In genomic region chr7:4738711-4739527, GRCh38 we compare ENCODE assay signal across 8 cellular contexts. TPM values are rescaled to one million over a fixed set of nuclear protein-coding genes. Genes with fewer than 3 reads are reported as not detected.
DNase-seq lines count a peak whose midpoint lies in the region; ATAC-seq, FAIRE-seq and TF ChIP-seq lines count a peak whose summit lies in the region.

No MANE protein-coding gene starts in this region.

- WGBS in A549 (ENCODE audit: missing lambda C conversion rate) = 1% methylated on average over 23 of the region's 23 CpGs
- no CpG with 5 or more reads among the region's 23 CpGs for WGBS in mesendoderm (ENCODE audit: extremely low coverage, insufficient coverage, low lambda C conversion rate)
- WGBS in upper lobe of left lung, 2 donors = 18 to 19% methylated on average over 23 of the region's 23 CpGs

- H3K27ac Mint-ChIP-seq in T-cell = peak overlapping the region; percentile 81 to 86

- H3K27me3 Mint-ChIP-seq in T-cell = no peaks in the 10 kb centered on the region

- H3K9me3 ChIP-seq in A549 = no peaks in the 10 kb centered on the region
- H3K9me3 ChIP-seq in upper lobe of left lung = no peaks in the 10 kb centered on the region

- peak; percentile 38 to 55 for TF ChIP-seq RAD21 in A549 (conservative IDR thresholded peaks at IDR 0.05 in 1 of 2, IDR thresholded peaks at IDR 0.05 in 1 of 2)

- H3K4me3 Mint-ChIP-seq in T-cell = peak overlapping the region; percentile 41 to 75 (median 68)

- H2BK120ac ChIP-seq in mesendoderm (ENCODE audit: low read depth, low read length) = peak overlapping the region; percentile 54

- no peak overlapping the region for H4K8ac ChIP-seq in mesendoderm (ENCODE audit: low read depth, low read length)

- peak; percentile 93 for FAIRE-seq in A549 (lab: Jason Lieb, UNC)

- DNase-seq in A549 (ENCODE audit: low read depth in 1 of 2, low spot score in 1 of 2) (peak; percentile 91 to 98), H4 (ENCODE audit: low spot score) (peak; percentile 99), T-cell (peak in 7 of 34 experiments; percentile 12 to 40 (median 28)), dorsolateral prefrontal cortex (peak in 3 of 10 donors; percentile 30 to 41 (median 38)), mesendoderm (peak; percentile 84), upper lobe of left lung (peak in 1 of 2 donors; percentile 71), GM19238 (ENCODE audit: insufficient read length, low spot score) (no peak)

- H3K4me1 ChIP-seq in A549 = peaks cover 65% of the 10 kb centered on the region
- H3K4me1 ChIP-seq in mesendoderm (ENCODE audit: control insufficient read depth, low read depth, low read length) = peaks cover 7% of the 10 kb centered on the region
- peaks cover 30 to 48% (median 42%) of the 10 kb centered on the region in 4 donors for H3K4me1 ChIP-seq in upper lobe of left lung

- peak overlapping the region; percentile 65 for H2BK5ac ChIP-seq in mesendoderm (ENCODE audit: low read length)

- H3K27ac ChIP-seq in A549 (peak overlapping the region; percentile 96 to 99), dorsolateral prefrontal cortex (peak overlapping the region; percentile 14 to 99 (median 89)), mesendoderm (ENCODE audit: low read depth, low read length) (peak overlapping the region; percentile 72), upper lobe of left lung (peak overlapping the region; percentile 66 to 89 (median 71))

- H3K36me3 Mint-ChIP-seq in T-cell = peaks cover 23% of the 10 kb centered on the region

- POLR2A ChIA-PET in A549 (lab: Yijun Ruan, JAX) (interaction anchor here (0.6 to 2.4 kb wide), 6 partner anchors 13 to 97 kb away, joined by 3 to 15 read pairs (median 4); partner anchors contain the start of gene AP5Z1), T-cell (lab: Charles Lee) (no interaction called here)

- ATAC-seq in A549 = peak; percentile 87 to 88
- peak in 2 of 4 experiments; percentile 18 to 54 for ATAC-seq in T-cell (replicated peaks in 1 of 4)
- peak; percentile 56 to 86 for ATAC-seq in upper lobe of left lung (ENCODE audit: low FRiP score in 2 of 2)
- no peak for ATAC-seq in HG03571 (IDR thresholded peaks at IDR 0.05; ENCODE audit: unreplicated experiment)

- no peak overlapping the region for H4K5ac ChIP-seq in mesendoderm (ENCODE audit: low read length)

- H3K9ac ChIP-seq in mesendoderm (ENCODE audit: low read length) = peak overlapping the region; percentile 0

- H3K36me3 ChIP-seq in mesendoderm (ENCODE audit: control insufficient read depth, insufficient read depth, low read length) (no peaks in the 10 kb centered on the region), upper lobe of left lung (peaks cover 4 to 24% (median 12%) of the 10 kb centered on the region in 4 donors)

- H2BK15ac ChIP-seq in mesendoderm (replicated peaks; ENCODE audit: low read depth) = no peak overlapping the region

- peak overlapping the region; percentile 71 for H3K56ac ChIP-seq in mesendoderm (ENCODE audit: low read length)

- TF ChIP-seq POLR2A in A549 (IDR thresholded peaks at IDR 0.05; ENCODE audit: low read length) (0 out of 2 replicates have a peak, but pooled peaks have one; percentile 9), upper lobe of left lung (IDR thresholded peaks at IDR 0.05) (peak in 1 of 4 donors; percentile 21)

- no peak overlapping the region for H3K23ac ChIP-seq in mesendoderm (ENCODE audit: low read length)

- CTCF ChIA-PET in A549 (lab: Yijun Ruan, JAX) (interaction anchor here (0.7 to 2.5 kb wide), 12 partner anchors 9 to 100 kb away, joined by 3 to 15 read pairs (median 4); no protein-coding TSS in a partner anchor), T-cell (lab: Charles Lee) (interaction anchor here in 1 of 2 donors (0.6 kb wide), 1 partner anchor 166 kb away, joined by 6 read pairs; no protein-coding TSS in a partner anchor)

- peak overlapping the region; percentile 82 for H3K4ac ChIP-seq in mesendoderm (ENCODE audit: low read depth, low read length)

- intact Hi-C loops in dorsolateral prefrontal cortex (cut with DNase I) = no loop called here

- TF ChIP-seq EP300 in A549 (IDR thresholded peaks at IDR 0.05) = peak; percentile 90 to 96; a peak in 4 of 5 replicates
- TF ChIP-seq EP300 in upper lobe of left lung (IDR thresholded peaks at IDR 0.05) = no peak

- peak overlapping the region; percentile 23; the same call in 2 of the 3 replicates for H3K4me3 ChIP-seq in A549
- peak overlapping the region in 57 of 59 donors; percentile 0 to 56 (median 33) for H3K4me3 ChIP-seq in dorsolateral prefrontal cortex
- H3K4me3 ChIP-seq in mesendoderm (ENCODE audit: low read length) = no peak overlapping the region
- peak overlapping the region in 3 of 4 donors; percentile 20 to 43 (median 38) for H3K4me3 ChIP-seq in upper lobe of left lung

- TF ChIP-seq CTCF in A549 (IDR thresholded peaks at IDR 0.05) = no peak
- TF ChIP-seq CTCF in dorsolateral prefrontal cortex (IDR thresholded peaks at IDR 0.05 in 54 of 56, conservative IDR thresholded peaks at IDR 0.05 in 2 of 56; ENCODE audit: low read depth in 1 of 56, partially characterized antibody in 56 of 56) = no peak
- peak in 1 of 6 experiments; percentile 7 for TF ChIP-seq CTCF in upper lobe of left lung (IDR thresholded peaks at IDR 0.05)

- H2AK5ac ChIP-seq in mesendoderm (ENCODE audit: low read length) = no peak overlapping the region

- H3K18ac ChIP-seq in mesendoderm (ENCODE audit: low read length) = peak overlapping the region; percentile 86

- peaks cover 4% of the 10 kb centered on the region for H3K79me1 ChIP-seq in mesendoderm (ENCODE audit: low read length)

- H3K27me3 ChIP-seq in dorsolateral prefrontal cortex (no peaks in the 10 kb centered on the region), mesendoderm (ENCODE audit: insufficient read depth, low read length, poor library complexity) (no peaks in the 10 kb centered on the region), upper lobe of left lung (no peaks in the 10 kb centered on the region)

- H3K79me2 ChIP-seq in mesendoderm (ENCODE audit: control insufficient read depth, insufficient read depth, low read length) = no peaks in the 10 kb centered on the region

- peaks cover 67 to 70% (median 67%) of the 10 kb centered on the region in 3 donors for H3K4me1 Mint-ChIP-seq in T-cell

- no peaks in the 10 kb centered on the region for H3K9me3 Mint-ChIP-seq in T-cell

- H3K4me2 ChIP-seq in A549 = peak overlapping the region; percentile 78
- H3K4me2 ChIP-seq in mesendoderm (ENCODE audit: low read length) = no peak overlapping the region

TF ChIP-seq in A549, 52 proteins besides CTCF, POLR2A, EP300 and RAD21 (continues in another document):
- TF ChIP-seq ESRRA (IDR thresholded peaks at IDR 0.05; ENCODE audit: borderline replicate concordance, low read length) (no peak), GATA3 (IDR thresholded peaks at IDR 0.05; ENCODE audit: borderline replicate concordance) (peak; percentile 69), RCOR1 (IDR thresholded peaks at IDR 0.05; ENCODE audit: low read depth, low read length) (no peak), SREBF2 (IDR thresholded peaks at IDR 0.05) (no peak), POLR2AphosphoS2 (conservative IDR thresholded peaks at IDR 0.05; ENCODE audit: low read length) (0 out of 2 replicates have a peak, but pooled peaks have one; percentile 54), HOXB5 (CRISPR knock-in tag; IDR thresholded peaks at IDR 0.05) (peak; percentile 74), BCL3 (IDR thresholded peaks at IDR 0.05) (peak; percentile 51; the same call in 1 of the 3 replicates), HOXA7 (CRISPR knock-in tag; IDR thresholded peaks at IDR 0.05) (peak; percentile 10; the same call in 1 of the 2 replicates), ATOH8 (CRISPR knock-in tag; IDR thresholded peaks at IDR 0.05; ENCODE audit: low read depth) (peak; percentile 35; the same call in 1 of the 2 replicates), HDAC2 (IDR thresholded peaks at IDR 0.05) (no peak), ZFP36 (IDR thresholded peaks at IDR 0.05; ENCODE audit: borderline replicate concordance, partially characterized antibody) (no peak)

RNA-seq across cellular contexts. Expression of gene AP5Z1, which starts 36.5 kb away (rescaled TPM):
- polyA plus RNA-seq in A549 (2011; rRNA removed) = 6.8 and 7.1 TPM in 2 replicates
- 16.4 and 24.3 TPM in 2 replicates for polyA plus RNA-seq in A549 (2012; cell fraction: cytosol; rRNA removed)
- 118 and 171 TPM in 2 replicates for polyA plus RNA-seq in A549 (2012; cell fraction: nucleus; rRNA removed)
- 17.6 to 22.7 TPM (median 21.8 TPM) in 3 replicates for polyA plus RNA-seq in A549 (2017; fragmentation: RNase III; extraction: RNeasy Plus Mini Kit Qiagen cat#74134 plus additional on column Dnase treatment)
- polyA minus RNA-seq in A549 (2011; rRNA and poly(A)+ RNA removed) = 4.6 and 6.7 TPM in 2 replicates
- 14.6 and 16.8 TPM in 2 replicates for total RNA-seq in H4 (2014; rRNA removed; shearing (Covaris generic))
- 100 to 1,000 TPM in 4 of 5 donors, 10 to 100 TPM in 1; 93.6 to 126 (median 110) TPM for total RNA-seq in T-cell
- total RNA-seq in dorsolateral prefrontal cortex = 10 to 100 TPM; 24.1 to 55.6 (median 34.6) TPM
- 12.6 TPM for polyA plus RNA-seq in mesendoderm (2013, experiment 1 of 2)
- polyA plus RNA-seq in mesendoderm (2013, experiment 2 of 2) = 13.0 TPM
- 100 to 1,000 TPM in 1 of 6 donors, 10 to 100 TPM in 5; 23.4 to 152 (median 52.1) TPM for total RNA-seq in upper lobe of left lung

RNA-seq across cellular contexts. Expression of gene FOXK1, which starts 56.8 kb away (rescaled TPM):
- polyA plus RNA-seq in A549 (2011; rRNA removed) (6.8 and 8.3 TPM in 2 replicates), A549 (2017; fragmentation: RNase III; extraction: RNeasy Plus Mini Kit Qiagen cat#74134 plus additional on column Dnase treatment) (9.8 to 10.9 TPM (median 10.2 TPM) in 3 replicates)
- 7.4 and 10.0 TPM in 2 replicates for polyA plus RNA-seq in A549 (2012; cell fraction: cytosol; rRNA removed)
- 27.5 and 29.2 TPM in 2 replicates for polyA plus RNA-seq in A549 (2012; cell fraction: nucleus; rRNA removed)
- polyA minus RNA-seq in A549 (2011; rRNA and poly(A)+ RNA removed) = 15.7 and 19.4 TPM in 2 replicates
- total RNA-seq in H4 (2014; rRNA removed; shearing (Covaris generic)) = 11.9 and 12.8 TPM in 2 replicates
- total RNA-seq in T-cell (10 to 100 TPM; 63.9 to 79.7 (median 74.2) TPM), dorsolateral prefrontal cortex (10 to 100 TPM; 45.2 to 88.6 (median 58.7) TPM), upper lobe of left lung (10 to 100 TPM; 25.1 to 40.7 (median 34.1) TPM)
- polyA plus RNA-seq in mesendoderm (2013, experiment 1 of 2) = 4.5 TPM
- 4.1 TPM for polyA plus RNA-seq in mesendoderm (2013, experiment 2 of 2)
